Comparison of ENCODE assay signal across 17 cellular contexts in genomic region chr9:13450723-13451122, GRCh38.
DNase-seq lines count a peak whose midpoint lies in the region; ATAC-seq and TF ChIP-seq lines count a peak whose summit lies in the region.
"Had no signal": no experiment of that assay in that cellular context is flagged by ENCODE, and none has a peak within 500 bp of the region (broad histone marks: within the 10 kb centered on the region; RNA-seq: fewer than 3 reads in every experiment).

No MANE protein-coding gene starts in this region.

- H2AFZ ChIP-seq in MM.1S (ENCODE audit: low read length) = no peak overlapping the region

- H3K79me2 ChIP-seq in MM.1S (ENCODE audit: low read length) = no peaks in the 10 kb centered on the region

- H3K4me1 ChIP-seq in MM.1S (ENCODE audit: low read length) = no peaks in the 10 kb centered on the region

- H3K4me2 ChIP-seq in MM.1S (ENCODE audit: low read depth, low read length) = no peak overlapping the region

- H3K9me2 ChIP-seq in MM.1S (replicated peaks; ENCODE audit: insufficient read depth, low read length) = no peaks in the 10 kb centered on the region

- H3K27ac ChIP-seq in MM.1S (ENCODE audit: low read length) = no peak overlapping the region
- H3K27ac ChIP-seq: brain microvascular endothelial cell, SK-N-MC had no signal

- DNase-seq in MM.1S (peak; percentile 7), globus pallidus (ENCODE audit: low spot score) (peak; percentile 81), NCI-H1105 (lab: John Stamatoyannopoulos, UW) (no peak), COLO668 (lab: John Stamatoyannopoulos, UW; ENCODE audit: unreplicated experiment) (no peak), occipital lobe (lab: John Stamatoyannopoulos, UW) (no peak)
- DNase-seq: activated B cell treated with CpG ODN at 0.5 μM for 24 hours; activated T-cell treated with anti-CD3 and anti-CD28 coated beads, Interleukin-2, amount 50 U/mL, for 24 hours; brain microvascular endothelial cell; CD4-positive, alpha-beta memory T cell; erythroblast; Kasumi-1; naive thymus-derived CD8-positive, alpha-beta T cell; NCI-H446 treated with DMSO at 0.1 percent for 48 hours had no signal

- H3F3A ChIP-seq in MM.1S (ENCODE audit: insufficient read depth, low read length) = no peaks in the 10 kb centered on the region

- TF ChIP-seq CTCF in MM.1S (IDR thresholded peaks at IDR 0.05; ENCODE audit: low read length) = no peak

- H3K4me3 ChIP-seq in MM.1S (ENCODE audit: low read length) = no peak overlapping the region
- H3K4me3 ChIP-seq: SK-N-MC had no signal

- no peak overlapping the region for H3K9ac ChIP-seq in MM.1S (ENCODE audit: low read length)

- no peaks in the 10 kb centered on the region for H3K9me3 ChIP-seq in MM.1S (replicated peaks; ENCODE audit: insufficient read depth, low read length)

- H3K36me3 ChIP-seq in MM.1S (replicated peaks; ENCODE audit: insufficient read depth, low read length) = no peaks in the 10 kb centered on the region
- H3K36me3 ChIP-seq: brain microvascular endothelial cell had no signal

- ATAC-seq in GM18520 (IDR thresholded peaks at IDR 0.05; ENCODE audit: unreplicated experiment) = peak; percentile 77
- peak; percentile 71 for ATAC-seq in HG02610 (IDR thresholded peaks at IDR 0.05; ENCODE audit: unreplicated experiment)
- no peak for ATAC-seq in HG02973 (IDR thresholded peaks at IDR 0.05; ENCODE audit: unreplicated experiment)
- ATAC-seq: naive thymus-derived CD8-positive, alpha-beta T cell had no signal

- no peaks in the 10 kb centered on the region for H4K20me1 ChIP-seq in MM.1S (ENCODE audit: insufficient read depth, low read length)

- no peaks in the 10 kb centered on the region for H3K27me3 ChIP-seq in MM.1S (replicated peaks; ENCODE audit: insufficient read depth, low read length)
- H3K27me3 ChIP-seq: brain microvascular endothelial cell had no signal

Comparison
In these comparisons a context has a peak if more than half of its experiments do, and no peak if none do; other contexts are left out.
1. DNase-seq: peak in MM.1S (single experiment) and globus pallidus (single experiment); none in NCI-H1105 (single experiment), COLO668 (single experiment) and occipital lobe (single experiment).